1 cellular context compared by ENCODE assay signal in genomic region chr4:138636791-138637190, GRCh38.
TF ChIP-seq lines count a peak whose summit lies in the region.

No MANE protein-coding gene starts in this region.

TF ChIP-seq in GM23338, 12 proteins besides CTCF, POLR2A, EP300 and RAD21 (continued from another document):
- TF ChIP-seq REST (IDR thresholded peaks at IDR 0.05; ENCODE audit: unreplicated experiment) (no peak), ETS1 (IDR thresholded peaks at IDR 0.05) (no peak), ZNF114 (CRISPR knock-in tag; IDR thresholded peaks at IDR 0.05) (no peak), JUNB (IDR thresholded peaks at IDR 0.05; ENCODE audit: unreplicated experiment) (no peak), CREB1 (CRISPR knock-in tag; IDR thresholded peaks at IDR 0.05; ENCODE audit: low read depth) (no peak), NANOG (IDR thresholded peaks at IDR 0.05; ENCODE audit: borderline replicate concordance) (no peak), EZH2phosphoT487 (IDR thresholded peaks at IDR 0.05; ENCODE audit: unreplicated experiment) (no peak)
